In the genomic region with DNA sequence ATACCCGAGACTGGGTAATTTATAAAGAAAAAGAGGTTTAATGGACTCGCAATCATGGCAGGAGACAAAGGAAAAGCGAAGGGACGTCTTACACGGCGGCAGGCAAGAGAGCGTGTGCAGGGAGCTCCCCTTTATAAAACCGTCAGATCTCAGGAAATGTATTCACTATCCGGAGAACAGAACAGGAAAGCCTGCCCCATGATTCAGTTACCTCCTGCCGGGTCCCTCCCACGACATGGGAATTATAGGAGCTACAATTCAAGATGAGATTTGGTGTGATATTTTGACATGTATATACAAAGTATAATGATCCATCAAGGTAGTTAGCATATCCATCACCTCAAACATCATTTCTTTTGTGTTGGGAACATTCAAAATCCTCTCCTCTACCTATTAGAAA, we compare ENCODE assay signal across 1 cellular context.
TF ChIP-seq lines count a peak whose summit lies in the region.

No MANE protein-coding gene starts in this region.

TF ChIP-seq in A549, 52 proteins besides CTCF, POLR2A, EP300 and RAD21 (continued from another document):
- TF ChIP-seq, protein P1, sequence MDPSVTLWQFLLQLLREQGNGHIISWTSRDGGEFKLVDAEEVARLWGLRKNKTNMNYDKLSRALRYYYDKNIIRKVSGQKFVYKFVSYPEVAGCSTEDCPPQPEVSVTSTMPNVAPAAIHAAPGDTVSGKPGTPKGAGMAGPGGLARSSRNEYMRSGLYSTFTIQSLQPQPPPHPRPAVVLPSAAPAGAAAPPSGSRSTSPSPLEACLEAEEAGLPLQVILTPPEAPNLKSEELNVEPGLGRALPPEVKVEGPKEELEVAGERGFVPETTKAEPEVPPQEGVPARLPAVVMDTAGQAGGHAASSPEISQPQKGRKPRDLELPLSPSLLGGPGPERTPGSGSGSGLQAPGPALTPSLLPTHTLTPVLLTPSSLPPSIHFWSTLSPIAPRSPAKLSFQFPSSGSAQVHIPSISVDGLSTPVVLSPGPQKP (IDR thresholded peaks at IDR 0.05; ENCODE audit: low read depth, low read length), result no peak
- TF ChIP-seq CHD2 (IDR thresholded peaks at IDR 0.05; ENCODE audit: low read length, partially characterized antibody) (no peak), JUNB (IDR thresholded peaks at IDR 0.05) (no peak), JUN (IDR thresholded peaks at IDR 0.05) (no peak)
